Comparison of ENCODE assay signal across 19 cellular contexts in the genomic region with DNA sequence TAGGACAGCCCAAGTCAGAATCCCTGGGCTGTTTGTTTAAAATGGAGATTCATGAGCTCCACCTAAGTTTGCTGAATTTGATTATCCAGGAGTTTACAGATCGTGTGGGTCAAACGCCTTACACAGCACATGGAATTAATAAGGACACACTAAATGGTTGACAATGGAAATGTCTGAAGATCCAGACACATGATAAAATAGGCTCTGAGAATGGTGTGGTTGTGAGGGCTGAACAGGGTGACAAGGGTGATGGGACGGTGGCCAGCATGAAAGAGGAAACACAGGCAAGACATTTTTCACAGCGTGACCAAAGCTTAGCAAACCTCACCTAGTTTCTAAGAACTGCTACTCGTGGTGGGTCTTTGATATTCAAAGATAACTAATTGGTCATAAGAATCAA. TPM values are rescaled to one million over a fixed set of nuclear protein-coding genes. Genes with fewer than 3 reads are reported as not detected.
"Had no signal": no experiment of that assay in that cellular context is flagged by ENCODE, and none has a peak within 500 bp of the region (broad histone marks: within the 10 kb centered on the region; RNA-seq: fewer than 3 reads in every experiment).

No MANE protein-coding gene starts in this region.

- DNase-seq: activated CD4-positive, alpha-beta T cell treated with anti-CD3 and anti-CD28 coated beads, Interleukin-2, amount 10 ng/mL, durations not matched to agents 7 days and 5 days; activated CD4-positive, CD25-positive, alpha-beta regulatory T cell; activated CD8-positive, alpha-beta memory T cell treated with anti-CD3 and anti-CD28 coated beads for 24 hours; activated naive CD8-positive, alpha-beta T cell treated with anti-CD3 and anti-CD28 coated beads for 36 hours; amygdala; central memory CD4-positive, alpha-beta T cell; cortex of kidney; effector CD8-positive, alpha-beta T cell; foreskin melanocyte; mesendoderm; nephron progenitor cell; occipital lobe; psoas muscle; stomach; T-helper 2 cell had no signal

- H3K4me3 ChIP-seq: psoas muscle, right lobe of liver, stomach, thoracic aorta had no signal

- H3K4me1 ChIP-seq: psoas muscle, right lobe of liver, stomach had no signal

- H3K9me3 ChIP-seq: psoas muscle, right lobe of liver, thoracic aorta had no signal

- H3K27ac ChIP-seq: epithelial cell of prostate, psoas muscle, right lobe of liver, stomach, thoracic aorta had no signal

- H3K27me3 ChIP-seq: right lobe of liver, stomach had no signal

- H3K36me3 ChIP-seq: right lobe of liver, stomach, thoracic aorta had no signal

RNA-seq across cellular contexts. Expression of a gene that starts 12.5 kb away (rescaled TPM):
- total RNA-seq: activated CD4-positive, alpha-beta T cell treated with anti-CD3 and anti-CD28 coated beads, Interleukin-2, amount 10 ng/mL, durations not matched to agents 7 days and 5 days; activated T-helper 1 cell treated with anti-CD3 and anti-CD28 coated beads, Interleukin-12 subunit alpha, Interleukin-12 subunit beta, Interleukin-2, Interleukin-4 antibody, amounts not matched to agents 30 ng/mL and 10 ng/mL and 1 ng/mL, durations not matched to agents 14 hours and 24 hours and 36 hours had no signal
